In the genomic region with DNA sequence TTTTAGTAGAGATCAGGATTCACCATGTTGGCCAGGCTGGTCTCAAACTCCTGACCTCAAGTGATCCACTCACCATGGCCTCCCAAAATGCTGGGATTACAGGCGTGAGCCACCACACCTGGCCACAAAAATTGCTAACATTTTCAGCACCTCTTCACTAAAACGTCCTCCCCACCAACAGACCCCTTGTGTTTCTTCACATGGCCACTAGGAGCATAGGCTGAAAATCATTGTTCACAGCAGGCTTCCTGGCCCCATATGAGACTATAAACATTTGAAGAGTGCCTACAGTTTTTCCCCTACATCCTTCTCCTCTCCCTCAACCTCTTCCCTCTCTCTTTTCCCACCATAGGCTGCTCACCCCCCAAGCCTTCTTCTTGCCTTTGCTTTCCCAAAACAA, we compare ENCODE assay signal across 8 cellular contexts. TPM values are rescaled to one million over a fixed set of nuclear protein-coding genes. Genes with fewer than 3 reads are reported as not detected.
A peak's percentile ranks its signal among the peaks of the same experiment; 100 is the strongest.
DNase-seq lines count a peak whose midpoint lies in the region; ATAC-seq and TF ChIP-seq lines count a peak whose summit lies in the region.

No MANE protein-coding gene starts in this region.

- H3K27ac Mint-ChIP-seq in activated naive CD8-positive, alpha-beta T cell treated with anti-CD3 and anti-CD28 coated beads for 36 hours, result no peak overlapping the region
- no peak overlapping the region for H3K27ac Mint-ChIP-seq in mesothelial cell of epicardium

- H3K4me1 Mint-ChIP-seq in activated naive CD8-positive, alpha-beta T cell treated with anti-CD3 and anti-CD28 coated beads for 36 hours, result no peaks in the 10 kb centered on the region
- peaks cover 16% of the 10 kb centered on the region for H3K4me1 Mint-ChIP-seq in mesothelial cell of epicardium

- H3K9me3 Mint-ChIP-seq in activated naive CD8-positive, alpha-beta T cell treated with anti-CD3 and anti-CD28 coated beads for 36 hours, result no peaks in the 10 kb centered on the region
- no peaks in the 10 kb centered on the region for H3K9me3 Mint-ChIP-seq in mesothelial cell of epicardium

- no peak for ATAC-seq in HG02970 (IDR thresholded peaks at IDR 0.05; ENCODE audit: low FRiP score, unreplicated experiment)
- ATAC-seq in HG03280 (IDR thresholded peaks at IDR 0.05; ENCODE audit: unreplicated experiment), result no peak

- DNase-seq in NCI-H1092 treated with DMSO at 0.1 percent for 48 hours (lab: John Stamatoyannopoulos, UW) (peak; percentile 10), NCI-H1092 (lab: John Stamatoyannopoulos, UW) (no peak), HT1080 (ENCODE audit: low read depth) (peak; percentile 14), mesothelial cell of epicardium (ENCODE audit: low spot score in 2 of 2, unreplicated experiment in 2 of 2) (no peak), NOMO-1 (lab: John Stamatoyannopoulos, UW; ENCODE audit: unreplicated experiment in 2 of 2) (no peak)
- DNase-seq in activated naive CD8-positive, alpha-beta T cell treated with anti-CD3 and anti-CD28 coated beads for 36 hours, result peak; percentile 7

- H3K36me3 Mint-ChIP-seq in activated naive CD8-positive, alpha-beta T cell treated with anti-CD3 and anti-CD28 coated beads for 36 hours, result no peaks in the 10 kb centered on the region
- H3K36me3 Mint-ChIP-seq in mesothelial cell of epicardium, result no peaks in the 10 kb centered on the region

- peak; percentile 40 for TF ChIP-seq CTCF in mesothelial cell of epicardium (IDR thresholded peaks at IDR 0.05; ENCODE audit: unreplicated experiment)

- no peaks in the 10 kb centered on the region for H3K27me3 Mint-ChIP-seq in activated naive CD8-positive, alpha-beta T cell treated with anti-CD3 and anti-CD28 coated beads for 36 hours
- no peaks in the 10 kb centered on the region for H3K27me3 Mint-ChIP-seq in mesothelial cell of epicardium (ENCODE audit: low read depth)

- no peak overlapping the region for H3K4me3 Mint-ChIP-seq in activated naive CD8-positive, alpha-beta T cell treated with anti-CD3 and anti-CD28 coated beads for 36 hours
- H3K4me3 Mint-ChIP-seq in mesothelial cell of epicardium, result no peak overlapping the region

RNA-seq across cellular contexts. Expression of gene SFPQ, which starts 28.0 kb away (rescaled TPM):
- 216 and 220 TPM in 2 replicates for total RNA-seq in HT1080 (2014; rRNA removed; shearing (Covaris generic))
- 181 and 228 TPM in 2 replicates for polyA plus RNA-seq in HT1080 (2015; cell fraction: cytosol; rRNA removed)
- polyA plus RNA-seq in HT1080 (2015; cell fraction: nucleus; rRNA removed), result 570 and 591 TPM in 2 replicates
- 100 to 1,000 TPM; 423 to 440 TPM for total RNA-seq in activated naive CD8-positive, alpha-beta T cell treated with anti-CD3 and anti-CD28 coated beads for 36 hours
- 783 to 793 TPM (median 785 TPM) in 3 replicates for total RNA-seq in mesothelial cell of epicardium

RNA-seq across cellular contexts. Expression of gene ZMYM4, which starts 47.5 kb away (rescaled TPM):
- 19.9 and 24.0 TPM in 2 replicates for total RNA-seq in HT1080 (2014; rRNA removed; shearing (Covaris generic))
- polyA plus RNA-seq in HT1080 (2015; cell fraction: cytosol; rRNA removed), result 27.2 and 29.7 TPM in 2 replicates
- polyA plus RNA-seq in HT1080 (2015; cell fraction: nucleus; rRNA removed), result 41.0 and 44.5 TPM in 2 replicates
- total RNA-seq in activated naive CD8-positive, alpha-beta T cell treated with anti-CD3 and anti-CD28 coated beads for 36 hours, result 10 to 100 TPM; 30.9 to 32.7 TPM
- total RNA-seq in mesothelial cell of epicardium, result 87.8 to 95.6 TPM (median 91.3 TPM) in 3 replicates

Comparison
In these comparisons a context has a peak if more than half of its experiments do, and no peak if none do; other contexts are left out.
1. DNase-seq: peak in NCI-H1092 treated with DMSO at 0.1 percent for 48 hours (single experiment), HT1080 (single experiment) and activated naive CD8-positive, alpha-beta T cell treated with anti-CD3 and anti-CD28 coated beads for 36 hours (single experiment); none in NCI-H1092 (single experiment), mesothelial cell of epicardium (0 of 2) and NOMO-1 (0 of 2).